14 cellular contexts compared by ENCODE assay signal in genomic region chrX:139554367-139554766, GRCh38. TPM values are rescaled to one million over a fixed set of nuclear protein-coding genes. Genes with fewer than 3 reads are reported as not detected.
A peak's percentile ranks its signal among the peaks of the same experiment; 100 is the strongest.
DNase-seq lines count a peak whose midpoint lies in the region; ATAC-seq and TF ChIP-seq lines count a peak whose summit lies in the region.
"Had no signal": no experiment of that assay in that cellular context is flagged by ENCODE, and none has a peak within 500 bp of the region (broad histone marks: within the 10 kb centered on the region; RNA-seq: fewer than 3 reads in every experiment).

No MANE protein-coding gene starts in this region.

- H3K36me3 ChIP-seq in OCI-LY7 (ENCODE audit: insufficient read depth, low read length) (no peaks in the 10 kb centered on the region), brain microvascular endothelial cell (replicated peaks) (no peaks in the 10 kb centered on the region), endodermal cell (ENCODE audit: control insufficient read depth, insufficient read depth, low read length) (no peaks in the 10 kb centered on the region)

- H3K9me3 Mint-ChIP-seq in endodermal cell = no peaks in the 10 kb centered on the region
- no peaks in the 10 kb centered on the region for H3K9me3 Mint-ChIP-seq in activated CD4-positive, alpha-beta memory T cell treated with anti-CD3 and anti-CD28 coated beads, Interleukin-2, amount 10 ng/mL, durations not matched to agents 7 days and 5 days
- H3K9me3 Mint-ChIP-seq: T-helper 1 cell treated with Interleukin-12 subunit alpha and Interleukin-12 subunit beta and Interleukin-4 antibody, amounts not matched to agents 30 μg/mL and 1 μg/mL, for 36 hours had no signal

- no peak overlapping the region for H3K4me3 Mint-ChIP-seq in endodermal cell
- H3K4me3 Mint-ChIP-seq in activated CD4-positive, alpha-beta memory T cell treated with anti-CD3 and anti-CD28 coated beads, Interleukin-2, amount 10 ng/mL, durations not matched to agents 7 days and 5 days = no peak overlapping the region
- H3K4me3 Mint-ChIP-seq: neural crest cell; T-helper 1 cell treated with Interleukin-12 subunit alpha and Interleukin-12 subunit beta and Interleukin-4 antibody, amounts not matched to agents 30 μg/mL and 1 μg/mL, for 36 hours had no signal

- no TSS peak for BruUV-seq in OCI-LY7 (replicated peaks; lab: Mats Ljungman, UMichigan)

- TF ChIP-seq CTCF in OCI-LY7 (conservative IDR thresholded peaks at IDR 0.05; ENCODE audit: low read length) (no peak), brain microvascular endothelial cell (IDR thresholded peaks at IDR 0.05; ENCODE audit: low read depth, low read length, missing control alignments) (no peak), endodermal cell (conservative IDR thresholded peaks at IDR 0.05) (no peak)

- no peaks in the 10 kb centered on the region for H3K4me1 Mint-ChIP-seq in endodermal cell
- peaks cover 4% of the 10 kb centered on the region for H3K4me1 Mint-ChIP-seq in activated CD4-positive, alpha-beta memory T cell treated with anti-CD3 and anti-CD28 coated beads, Interleukin-2, amount 10 ng/mL, durations not matched to agents 7 days and 5 days

- H2AFZ ChIP-seq in OCI-LY7 (ENCODE audit: low read length) = peak overlapping the region; percentile 75; the same call in 1 of the 2 replicates

- H3K4me1 ChIP-seq in OCI-LY7 (ENCODE audit: insufficient read depth, low read length, poor library complexity, severe bottlenecking) = peaks cover 48% of the 10 kb centered on the region
- H3K4me1 ChIP-seq in endodermal cell (ENCODE audit: control insufficient read depth, insufficient read depth, low read length) = no peaks in the 10 kb centered on the region
- H3K4me1 ChIP-seq: body of pancreas had no signal

- H3K27me3 Mint-ChIP-seq in endodermal cell (ENCODE audit: insufficient read depth) = peaks cover 2% of the 10 kb centered on the region
- peaks cover 3% of the 10 kb centered on the region for H3K27me3 Mint-ChIP-seq in activated CD4-positive, alpha-beta memory T cell treated with anti-CD3 and anti-CD28 coated beads, Interleukin-2, amount 10 ng/mL, durations not matched to agents 7 days and 5 days

- ATAC-seq in GM18517 (IDR thresholded peaks at IDR 0.05; ENCODE audit: unreplicated experiment) (peak; percentile 21), GM21423 (IDR thresholded peaks at IDR 0.05; ENCODE audit: unreplicated experiment) (peak; percentile 21), HG03097 (IDR thresholded peaks at IDR 0.05; ENCODE audit: low FRiP score, unreplicated experiment) (peak; percentile 23)
- ATAC-seq: body of pancreas had no signal

- H3K4me3 ChIP-seq in OCI-LY7 (ENCODE audit: low read depth, low read length, poor library complexity, severe bottlenecking) (peak overlapping the region; percentile 63), brain microvascular endothelial cell (ENCODE audit: low read depth, low read length) (no peak overlapping the region), endodermal cell (ENCODE audit: low read length) (no peak overlapping the region)
- H3K4me3 ChIP-seq: body of pancreas had no signal

- no peaks in the 10 kb centered on the region for H3K9me2 ChIP-seq in OCI-LY7 (ENCODE audit: insufficient read depth, low read length)

- intact Hi-C loops in OCI-LY7 (cut with micrococcal nuclease; ENCODE audit: unreplicated experiment) (loop anchor here (2.0 kb wide), 1 partner anchor 378 kb away; the partner anchor contains the start of gene ATP11C), posterior cingulate gyrus (cut with DNase I) (loop anchor here (10.0 kb wide), 1 partner anchor 780 kb away; no protein-coding TSS in a partner anchor)

- H4K20me1 ChIP-seq in OCI-LY7 (ENCODE audit: insufficient read depth, low read length) = no peaks in the 10 kb centered on the region

- in situ Hi-C loops in brain microvascular endothelial cell (cut with HindIII; ENCODE audit: low pct_ligation_motif_present, low sequenced_read_pairs) = no loop called here

- peak overlapping the region; percentile 94 for H3K27ac ChIP-seq in OCI-LY7 (ENCODE audit: low read depth, low read length, poor library complexity, severe bottlenecking)
- H3K27ac ChIP-seq in brain microvascular endothelial cell = no peak overlapping the region
- no peak overlapping the region for H3K27ac ChIP-seq in endodermal cell (ENCODE audit: low read depth, low read length)
- H3K27ac ChIP-seq: body of pancreas had no signal

- H3K27ac Mint-ChIP-seq in endodermal cell = no peak overlapping the region
- no peak overlapping the region for H3K27ac Mint-ChIP-seq in activated CD4-positive, alpha-beta memory T cell treated with anti-CD3 and anti-CD28 coated beads, Interleukin-2, amount 10 ng/mL, durations not matched to agents 7 days and 5 days
- H3K27ac Mint-ChIP-seq: T-helper 1 cell treated with Interleukin-12 subunit alpha and Interleukin-12 subunit beta and Interleukin-4 antibody, amounts not matched to agents 30 μg/mL and 1 μg/mL, for 36 hours had no signal

- H3K27me3 ChIP-seq in brain microvascular endothelial cell (replicated peaks) (no peaks in the 10 kb centered on the region), endodermal cell (ENCODE audit: control insufficient read depth, insufficient read depth, low read length, poor library complexity, severe bottlenecking) (no peaks in the 10 kb centered on the region)
- H3K27me3 ChIP-seq: body of pancreas had no signal

- POLR2A ChIA-PET in OCI-LY7 (lab: Charles Lee) = interaction anchor here (1.2 kb wide), 2 partner anchors 18 to 45 kb away, joined by 3 to 7 read pairs; no protein-coding TSS in a partner anchor
- POLR2A ChIA-PET in activated CD4-positive, alpha-beta memory T cell treated with anti-CD3 and anti-CD28 coated beads, Interleukin-2, amount 10 ng/mL, durations not matched to agents 7 days and 5 days (lab: Charles Lee) = no interaction called here

- no peaks in the 10 kb centered on the region for H3K36me3 Mint-ChIP-seq in endodermal cell (ENCODE audit: low read depth)
- no peaks in the 10 kb centered on the region for H3K36me3 Mint-ChIP-seq in activated CD4-positive, alpha-beta memory T cell treated with anti-CD3 and anti-CD28 coated beads, Interleukin-2, amount 10 ng/mL, durations not matched to agents 7 days and 5 days (ENCODE audit: low read depth)

- H3K79me2 ChIP-seq in OCI-LY7 (ENCODE audit: insufficient read depth, low read depth, low read length) = no peaks in the 10 kb centered on the region

- DNase-seq in OCI-LY7 (ENCODE audit: low spot score) = peak; percentile 56
- DNase-seq in brain microvascular endothelial cell = no peak
- no peak for DNase-seq in posterior cingulate gyrus
- DNase-seq in endodermal cell = no peak
- no peak for DNase-seq in activated CD4-positive, alpha-beta memory T cell treated with anti-CD3 and anti-CD28 coated beads, Interleukin-2, amount 10 ng/mL, durations not matched to agents 7 days and 5 days
- DNase-seq: body of pancreas, DMS153, erythroblast, NCI-H524 treated with DMSO at 0.1 percent for 48 hours had no signal

- no peak overlapping the region for H3K9ac ChIP-seq in endodermal cell (ENCODE audit: extremely low read depth, low read length, poor library complexity, severe bottlenecking)

- CTCF ChIA-PET in OCI-LY7 (lab: Charles Lee; ENCODE audit: unreplicated experiment) = no interaction called here
- CTCF ChIA-PET in activated CD4-positive, alpha-beta memory T cell treated with anti-CD3 and anti-CD28 coated beads, Interleukin-2, amount 10 ng/mL, durations not matched to agents 7 days and 5 days (lab: Charles Lee) = no interaction called here

- H3K9me3 ChIP-seq in OCI-LY7 (ENCODE audit: low read length) = no peaks in the 10 kb centered on the region
- H3K9me3 ChIP-seq in endodermal cell (ENCODE audit: control insufficient read depth, low read length) = no peaks in the 10 kb centered on the region
- H3K9me3 ChIP-seq: body of pancreas had no signal

- peak overlapping the region; percentile 67 for H3K4me2 ChIP-seq in OCI-LY7 (ENCODE audit: low read length)

RNA-seq across cellular contexts. Expression of gene F9, which starts 23.8 kb away (rescaled TPM):
- not detected in 2 replicates for total RNA-seq in OCI-LY7 (2014; rRNA removed; shearing (Covaris generic))
- total RNA-seq in OCI-LY7 (2022) (not detected in 2 replicates), endodermal cell (not detected)
- polyA plus RNA-seq in endodermal cell (2013, experiment 1 of 2) = not detected
- polyA plus RNA-seq in endodermal cell (2013, experiment 2 of 2) = not detected
- not detected for total RNA-seq in activated CD4-positive, alpha-beta memory T cell treated with anti-CD3 and anti-CD28 coated beads, Interleukin-2, amount 10 ng/mL, durations not matched to agents 7 days and 5 days
- total RNA-seq: body of pancreas, neural crest cell had no signal
